In genomic region chr11:113505541-113506375, GRCh38 we compare ENCODE assay signal across 10 cellular contexts. TPM values are rescaled to one million over a fixed set of nuclear protein-coding genes. Genes with fewer than 3 reads are reported as not detected.
DNase-seq lines count a peak whose midpoint lies in the region; ATAC-seq and TF ChIP-seq lines count a peak whose summit lies in the region.
"Had no signal": no experiment of that assay in that cellular context is flagged by ENCODE, and none has a peak within 500 bp of the region (broad histone marks: within the 10 kb centered on the region; RNA-seq: fewer than 3 reads in every experiment).

No MANE protein-coding gene starts in this region.

- no peak for TF ChIP-seq CTCF in Panc1 (IDR thresholded peaks at IDR 0.05)
- no peak for TF ChIP-seq CTCF in fibroblast of the aortic adventitia (IDR thresholded peaks at IDR 0.05; ENCODE audit: insufficient read depth, low read length)
- TF ChIP-seq CTCF in progenitor cell of endocrine pancreas (IDR thresholded peaks at IDR 0.05; ENCODE audit: unreplicated experiment): no peak
- TF ChIP-seq CTCF in CD14-positive monocyte (IDR thresholded peaks at IDR 0.05): no peak

- no peak overlapping the region for H3K4me3 ChIP-seq in Panc1 (ENCODE audit: low read depth in 2 of 2, low read length in 2 of 2)
- H3K4me3 ChIP-seq in fibroblast of the aortic adventitia (ENCODE audit: low read depth, low read length): no peak overlapping the region
- H3K4me3 ChIP-seq: MG63 had no signal

- POLR2A ChIA-PET in Panc1 (lab: Charles Lee): no interaction called here

- no TSS peak for BruUV-seq in Panc1 (replicated peaks; lab: Mats Ljungman, UMichigan)

- H3K4me1 ChIP-seq in Panc1 (ENCODE audit: control insufficient read depth, insufficient read depth, low read length): no peaks in the 10 kb centered on the region

- H3K4me1 Mint-ChIP-seq in progenitor cell of endocrine pancreas (ENCODE audit: low read depth) (peaks cover 12% of the 10 kb centered on the region), CD14-positive monocyte (no peaks in the 10 kb centered on the region)

- no peaks in the 10 kb centered on the region for H3K36me3 ChIP-seq in Panc1 (ENCODE audit: control insufficient read depth, insufficient read depth, low read length)
- H3K36me3 ChIP-seq: MG63 had no signal

- DNase-seq in GM03348 (ENCODE audit: low spot score) (peak; percentile 40), Panc1 (ENCODE audit: low read depth, low spot score) (no peak), fibroblast of the aortic adventitia (ENCODE audit: low read depth) (peak; percentile 16), progenitor cell of endocrine pancreas (ENCODE audit: low spot score, unreplicated experiment) (no peak), CD14-positive monocyte (ENCODE audit: low spot score) (no peak), left lobe of liver (ENCODE audit: low spot score) (no peak)
- no peak for DNase-seq in activated naive CD4-positive, alpha-beta T cell (lab: John Stamatoyannopoulos, UW)
- DNase-seq: MG63, naive B cell had no signal

- ATAC-seq in Panc1: peak; percentile 71; the same call in 1 of the 2 replicates
- no peak for ATAC-seq in GM21515 (IDR thresholded peaks at IDR 0.05; ENCODE audit: unreplicated experiment)
- no peak for ATAC-seq in left lobe of liver

- H3K27me3 Mint-ChIP-seq in progenitor cell of endocrine pancreas (peaks cover 16% of the 10 kb centered on the region), CD14-positive monocyte (ENCODE audit: low read depth in 3 of 3) (peaks cover 2 to 15% (median 3%) of the 10 kb centered on the region in 3 donors)

- H3K9me3 ChIP-seq in Panc1 (ENCODE audit: control insufficient read depth, insufficient read depth, low read depth, low read length): no peaks in the 10 kb centered on the region
- H3K9me3 ChIP-seq: MG63 had no signal

- H3K27ac Mint-ChIP-seq in progenitor cell of endocrine pancreas: peak overlapping the region; percentile 88
- peak overlapping the region in 1 of 7 donors; percentile 4 for H3K27ac Mint-ChIP-seq in CD14-positive monocyte

- CTCF ChIA-PET in Panc1 (lab: Charles Lee): no interaction called here

- H3K27ac ChIP-seq in Panc1 (ENCODE audit: low read length): no peak overlapping the region

- in situ Hi-C loops in Panc1 (cut with HindIII; ENCODE audit: low pct_unique_long_range_greater_than_20kb, low sequenced_read_pairs): no loop called here

- H3K36me3 Mint-ChIP-seq in progenitor cell of endocrine pancreas (ENCODE audit: insufficient read depth) (no peaks in the 10 kb centered on the region), CD14-positive monocyte (no peaks in the 10 kb centered on the region)
- H3K36me3 Mint-ChIP-seq: naive B cell had no signal

- H3K4me3 Mint-ChIP-seq in progenitor cell of endocrine pancreas (ENCODE audit: low read depth) (no peak overlapping the region), CD14-positive monocyte (no peak overlapping the region)

- H3K9me3 Mint-ChIP-seq in progenitor cell of endocrine pancreas (ENCODE audit: low read depth) (no peaks in the 10 kb centered on the region), CD14-positive monocyte (no peaks in the 10 kb centered on the region)

- intact Hi-C loops in Panc1 (cut with micrococcal nuclease; ENCODE audit: unreplicated experiment): no loop called here
- intact Hi-C loops in CD14-positive monocyte (cut with micrococcal nuclease): no loop called here

- H3K27me3 ChIP-seq in Panc1 (ENCODE audit: control insufficient read depth, insufficient read depth, low read length): peaks cover 2% of the 10 kb centered on the region; the same call in 1 of the 2 replicates

RNA-seq across cellular contexts. Expression of gene DRD2, which starts 30.6 kb away (rescaled TPM):
- total RNA-seq in Panc1 (2021; ENCODE audit: unreplicated experiment): 5.3 TPM
- 11.5 TPM for polyA plus RNA-seq in Panc1 (2012; ENCODE audit: insufficient read length)
- total RNA-seq in fibroblast of the aortic adventitia (ENCODE audit: low replicate concordance): not detected in 2 replicates
- 0.22 and 0.73 TPM in 2 replicates for total RNA-seq in progenitor cell of endocrine pancreas
- not detected for polyA plus RNA-seq in CD14-positive monocyte
- not detected for total RNA-seq in left lobe of liver

Comparison
In these comparisons a context has a peak if more than half of its experiments do, and no peak if none do; other contexts are left out.
1. DNase-seq: peak in GM03348 (single experiment) and fibroblast of the aortic adventitia (single experiment); none in Panc1 (single experiment), progenitor cell of endocrine pancreas (single experiment), CD14-positive monocyte (single experiment), activated naive CD4-positive, alpha-beta T cell (0 of 4) and left lobe of liver (single experiment).